ENCODE assay signal across 8 cellular contexts in the genomic region with DNA sequence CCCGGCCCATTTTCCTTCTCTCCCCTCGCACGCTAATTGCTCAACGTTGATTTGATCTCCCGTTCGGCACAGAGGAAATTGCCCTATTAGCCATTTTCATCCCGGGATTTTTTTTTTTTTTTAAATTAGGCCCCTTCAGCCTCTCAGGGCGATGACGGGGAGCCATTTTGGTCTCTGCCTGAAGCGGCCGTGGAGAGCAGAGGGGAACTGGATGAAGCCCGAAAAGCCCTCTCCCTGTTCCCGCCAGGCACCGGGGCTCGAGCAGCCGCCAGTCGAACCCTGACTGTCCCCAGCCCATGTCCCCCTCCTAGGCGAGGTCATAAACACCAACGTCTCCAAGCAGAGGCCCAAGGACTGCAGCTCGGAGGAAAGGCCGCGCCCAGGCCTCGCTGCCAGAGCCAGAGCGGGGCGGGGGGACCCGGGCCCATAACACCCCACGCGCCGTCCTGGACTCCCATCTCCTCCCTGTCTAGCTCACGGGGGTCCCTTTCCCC. TPM values are rescaled to one million over a fixed set of nuclear protein-coding genes. Genes with fewer than 3 reads are reported as not detected.
DNase-seq lines count a peak whose midpoint lies in the region; ATAC-seq and TF ChIP-seq lines count a peak whose summit lies in the region.

No MANE protein-coding gene starts in this region.

- peak overlapping the region; percentile 32; the same call in 1 of the 2 replicates for H3K4me2 ChIP-seq in DND-41 (ENCODE audit: insufficient read depth, low read length)

- H3K4me3 ChIP-seq in DND-41 (ENCODE audit: low read depth in 1 of 2, low read length in 2 of 2), result no peak overlapping the region
- peak overlapping the region; percentile 29 for H3K4me3 ChIP-seq in fibroblast of villous mesenchyme (ENCODE audit: low read depth, low read length)

- H3K27ac ChIP-seq in DND-41 (ENCODE audit: low read length) (no peak overlapping the region), RWPE1 (peak overlapping the region; percentile 56)

- H3K4me1 ChIP-seq in DND-41 (ENCODE audit: insufficient read depth, low read length), result peaks cover 18% of the 10 kb centered on the region

- DNase-seq in DND-41 (no peak), RWPE1 (ENCODE audit: low spot score) (no peak), fibroblast of villous mesenchyme (ENCODE audit: low read depth) (no peak), progenitor cell of endocrine pancreas (ENCODE audit: low spot score, unreplicated experiment) (no peak), NCI-H526 (lab: John Stamatoyannopoulos, UW) (no peak), posterior vena cava (ENCODE audit: low spot score) (no peak), NCI-H2029 treated with DMSO at 0.1 percent for 48 hours (lab: John Stamatoyannopoulos, UW) (no peak), mesenteric fat pad (ENCODE audit: low spot score) (no peak)

- TF ChIP-seq CTCF in DND-41 (IDR thresholded peaks at IDR 0.05; ENCODE audit: borderline replicate concordance, extremely low read depth, low read length, poor library complexity, severe bottlenecking), result no peak
- no peak for TF ChIP-seq CTCF in RWPE1 (conservative IDR thresholded peaks at IDR 0.05; ENCODE audit: low read depth)
- no peak for TF ChIP-seq CTCF in fibroblast of villous mesenchyme (IDR thresholded peaks at IDR 0.05; ENCODE audit: insufficient read depth, low read depth, low read length)
- TF ChIP-seq CTCF in progenitor cell of endocrine pancreas (IDR thresholded peaks at IDR 0.05; ENCODE audit: unreplicated experiment), result no peak

- H3K27me3 Mint-ChIP-seq in progenitor cell of endocrine pancreas, result peaks cover 13% of the 10 kb centered on the region

- no peaks in the 10 kb centered on the region for H3K9me3 ChIP-seq in DND-41 (ENCODE audit: insufficient read depth, low read length, severe bottlenecking)

- H3K4me1 Mint-ChIP-seq in progenitor cell of endocrine pancreas (ENCODE audit: low read depth), result peaks cover 2% of the 10 kb centered on the region

- CTCF ChIA-PET in RWPE1 (lab: Yijun Ruan, JAX), result interaction anchor here (0.6 to 5.1 kb wide), 25 partner anchors 8 to 519 kb away, joined by 3 to 53 read pairs (median 4); no protein-coding TSS in a partner anchor

- H3K36me3 ChIP-seq in DND-41 (ENCODE audit: insufficient read depth, low read length), result peaks cover 4% of the 10 kb centered on the region; the same call in 1 of the 2 replicates

- H3K27ac Mint-ChIP-seq in progenitor cell of endocrine pancreas, result no peak overlapping the region

- no peaks in the 10 kb centered on the region for H4K20me1 ChIP-seq in DND-41 (ENCODE audit: insufficient read depth, low read length)

- H3K36me3 Mint-ChIP-seq in progenitor cell of endocrine pancreas (ENCODE audit: insufficient read depth), result no peaks in the 10 kb centered on the region

- H3K9ac ChIP-seq in DND-41 (ENCODE audit: low read depth, low read length), result no peak overlapping the region

- peak overlapping the region; percentile 53; the same call in 1 of the 2 replicates for H2AFZ ChIP-seq in DND-41 (ENCODE audit: low read depth, low read length)

- peak overlapping the region; percentile 41 for H3K4me3 Mint-ChIP-seq in progenitor cell of endocrine pancreas (ENCODE audit: low read depth)

- POLR2A ChIA-PET in RWPE1 (lab: Yijun Ruan, JAX; ENCODE audit: low non-redundant PET), result no interaction called here

- no peaks in the 10 kb centered on the region for H3K9me3 Mint-ChIP-seq in progenitor cell of endocrine pancreas (ENCODE audit: low read depth)

- ATAC-seq in DND-41 (ENCODE audit: insufficient read depth, low read depth), result no peak

- intact Hi-C loops in posterior vena cava (cut with DNase I), result loop anchor here (2.0 to 5.0 kb wide), 5 partner anchors 76 to 316 kb away; no protein-coding TSS in a partner anchor

- no peaks in the 10 kb centered on the region for H3K79me2 ChIP-seq in DND-41 (ENCODE audit: insufficient read depth, low read length)

- H3K27me3 ChIP-seq in DND-41 (ENCODE audit: insufficient read depth, low read length, poor library complexity), result no peaks in the 10 kb centered on the region

RNA-seq across cellular contexts. Expression of a gene that starts 44.7 kb away (rescaled TPM):
- total RNA-seq in fibroblast of villous mesenchyme (not detected in 2 replicates), progenitor cell of endocrine pancreas (48.3 and 59.4 TPM in 2 replicates), posterior vena cava (1 to 10 TPM; 5.4 to 6.5 TPM), mesenteric fat pad (21.7 TPM)

RNA-seq across cellular contexts. Expression of a gene that starts 52.4 kb away (rescaled TPM):
- 3.0 and 5.2 TPM in 2 replicates for total RNA-seq in fibroblast of villous mesenchyme
- total RNA-seq in progenitor cell of endocrine pancreas, result 0.48 and 0.55 TPM in 2 replicates
- total RNA-seq in posterior vena cava, result 10 to 100 TPM; 15.1 to 20.6 TPM
- 17.9 TPM for total RNA-seq in mesenteric fat pad
